1 cellular context compared by ENCODE assay signal in the genomic region with DNA sequence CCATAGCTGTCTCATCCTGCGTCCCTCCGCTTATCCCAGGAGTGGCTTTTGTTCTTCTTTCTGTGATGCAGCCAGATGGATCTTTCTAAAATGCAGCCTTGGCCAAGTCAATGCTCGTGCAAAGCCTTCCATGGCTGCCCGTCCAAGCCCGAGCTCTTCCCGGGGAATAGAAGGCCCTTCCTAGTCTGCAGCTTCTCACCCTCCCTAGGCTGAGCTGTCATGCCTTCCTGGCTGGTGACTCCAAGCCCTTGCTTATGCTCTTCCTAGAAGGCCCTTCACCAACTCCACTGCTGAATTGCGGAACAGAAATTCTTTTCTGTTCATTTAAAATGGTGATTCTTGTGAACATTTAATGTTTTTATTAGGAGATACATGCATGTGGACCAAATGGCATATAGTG.
TF ChIP-seq lines count a peak whose summit lies in the region.

No MANE protein-coding gene starts in this region.

TF ChIP-seq in H1, 55 proteins besides CTCF, POLR2A, EP300 and RAD21:
- TF ChIP-seq CHD1 (IDR thresholded peaks at IDR 0.05; ENCODE audit: low read depth, low read length) (no peak), POU5F1 (IDR thresholded peaks at IDR 0.05; ENCODE audit: low read depth, low read length) (no peak)
